In genomic region chrX:130995351-130995967, GRCh38 we compare ENCODE assay signal across 13 cellular contexts.
DNase-seq lines count a peak whose midpoint lies in the region; ATAC-seq and TF ChIP-seq lines count a peak whose summit lies in the region.
"Had no signal": no experiment of that assay in that cellular context is flagged by ENCODE, and none has a peak within 500 bp of the region (broad histone marks: within the 10 kb centered on the region; RNA-seq: fewer than 3 reads in every experiment).

No MANE protein-coding gene starts in this region.

- DNase-seq in left ventricle myocardium superior (no peak), left cardiac atrium (no peak), NCI-H69 (lab: John Stamatoyannopoulos, UW) (peak; percentile 7), gastrocnemius medialis (peak; percentile 60 to 72), SW 1271 (lab: John Stamatoyannopoulos, UW) (no peak)
- DNase-seq in activated T-helper 2 cell treated with anti-CD3 and anti-CD28 coated beads, Interferon-gamma antibody, Interleukin-2, Interleukin-4, amounts not matched to agents 10 μg/mL and 5 μg/mL and 100 μg/mL, durations not matched to agents 14 hours and 24 hours and 36 hours (ENCODE audit: low spot score): no peak
- DNase-seq: CD4-positive, alpha-beta T cell; DMS79 treated with DMSO at 0.1 percent for 48 hours; GF-D8 had no signal

- intact Hi-C loops in left ventricle myocardium superior (cut with micrococcal nuclease): no loop called here
- intact Hi-C loops in left cardiac atrium (cut with DNase I): no loop called here
- intact Hi-C loops in gastrocnemius medialis (cut with DNase I; ENCODE audit: low total_unique reads): loop anchor here (1.0 kb wide), 1 partner anchor 10 kb away; no protein-coding TSS in a partner anchor
- intact Hi-C loops in activated T-helper 2 cell treated with anti-CD3 and anti-CD28 coated beads, Interferon-gamma antibody, Interleukin-2, Interleukin-4, amounts not matched to agents 10 μg/mL and 5 μg/mL and 100 μg/mL, durations not matched to agents 14 hours and 24 hours and 36 hours (cut with micrococcal nuclease): no loop called here

- no peak for TF ChIP-seq CTCF in gastrocnemius medialis (IDR thresholded peaks at IDR 0.05 in 4 of 5, conservative IDR thresholded peaks at IDR 0.05 in 1 of 5)

- TF ChIP-seq POLR2A in gastrocnemius medialis (IDR thresholded peaks at IDR 0.05): no peak

- no peaks in the 10 kb centered on the region for H3K9me3 ChIP-seq in gastrocnemius medialis
- H3K9me3 ChIP-seq: HAP-1 had no signal

- H3K36me3 Mint-ChIP-seq in activated T-helper 2 cell treated with anti-CD3 and anti-CD28 coated beads, Interferon-gamma antibody, Interleukin-2, Interleukin-4, amounts not matched to agents 10 μg/mL and 5 μg/mL and 100 μg/mL, durations not matched to agents 14 hours and 24 hours and 36 hours (ENCODE audit: low read depth): no peaks in the 10 kb centered on the region

- no peaks in the 10 kb centered on the region for H3K9me3 Mint-ChIP-seq in activated T-helper 2 cell treated with anti-CD3 and anti-CD28 coated beads, Interferon-gamma antibody, Interleukin-2, Interleukin-4, amounts not matched to agents 10 μg/mL and 5 μg/mL and 100 μg/mL, durations not matched to agents 14 hours and 24 hours and 36 hours
- H3K9me3 Mint-ChIP-seq: CD4-positive, alpha-beta T cell had no signal

- H3K4me1 ChIP-seq in gastrocnemius medialis: peaks cover 0 to 13% of the 10 kb centered on the region in 2 donors

- no peak overlapping the region for H3K4me3 ChIP-seq in gastrocnemius medialis
- H3K4me3 ChIP-seq: GM23248, HAP-1 had no signal

- H3K4me1 Mint-ChIP-seq in activated T-helper 2 cell treated with anti-CD3 and anti-CD28 coated beads, Interferon-gamma antibody, Interleukin-2, Interleukin-4, amounts not matched to agents 10 μg/mL and 5 μg/mL and 100 μg/mL, durations not matched to agents 14 hours and 24 hours and 36 hours (ENCODE audit: low read depth): no peaks in the 10 kb centered on the region

- H3K27ac ChIP-seq in gastrocnemius medialis: peak overlapping the region; percentile 55 to 73 (median 66)
- H3K27ac ChIP-seq: C4-2B, GM23248, HL-60 had no signal

- peaks cover 0 to 3% (median 0%) of the 10 kb centered on the region in 3 donors for H3K27me3 ChIP-seq in gastrocnemius medialis

- no peak overlapping the region for H3K4me3 Mint-ChIP-seq in activated T-helper 2 cell treated with anti-CD3 and anti-CD28 coated beads, Interferon-gamma antibody, Interleukin-2, Interleukin-4, amounts not matched to agents 10 μg/mL and 5 μg/mL and 100 μg/mL, durations not matched to agents 14 hours and 24 hours and 36 hours (ENCODE audit: low read depth)
- H3K4me3 Mint-ChIP-seq: CD4-positive, alpha-beta T cell had no signal

- in situ Hi-C loops in gastrocnemius medialis (cut with MboI; ENCODE audit: low sequenced_read_pairs in 4 of 4): loop anchor here in 3 of 4 donors (25.0 kb wide), 1 partner anchor 642 kb away; no protein-coding TSS in a partner anchor

- ATAC-seq in left ventricle myocardium superior: peak; percentile 76
- ATAC-seq in left cardiac atrium: no peak
- ATAC-seq in gastrocnemius medialis: peak; percentile 96 to 97

- no peak overlapping the region for H3K27ac Mint-ChIP-seq in activated T-helper 2 cell treated with anti-CD3 and anti-CD28 coated beads, Interferon-gamma antibody, Interleukin-2, Interleukin-4, amounts not matched to agents 10 μg/mL and 5 μg/mL and 100 μg/mL, durations not matched to agents 14 hours and 24 hours and 36 hours
- H3K27ac Mint-ChIP-seq: CD4-positive, alpha-beta T cell had no signal

- H3K27me3 Mint-ChIP-seq in activated T-helper 2 cell treated with anti-CD3 and anti-CD28 coated beads, Interferon-gamma antibody, Interleukin-2, Interleukin-4, amounts not matched to agents 10 μg/mL and 5 μg/mL and 100 μg/mL, durations not matched to agents 14 hours and 24 hours and 36 hours (ENCODE audit: low read depth): peaks cover 1% of the 10 kb centered on the region

- H3K36me3 ChIP-seq in gastrocnemius medialis: no peaks in the 10 kb centered on the region
- H3K36me3 ChIP-seq: HAP-1 had no signal

Comparison
In these comparisons a context has a peak if more than half of its experiments do, and no peak if none do; other contexts are left out.
1. ATAC-seq: peak in left ventricle myocardium superior (single experiment) and gastrocnemius medialis (2 of 2); none in left cardiac atrium (0 of 2).
2. DNase-seq: peak in NCI-H69 (single experiment) and gastrocnemius medialis (2 of 2); none in left ventricle myocardium superior (single experiment), left cardiac atrium (single experiment), SW 1271 (0 of 2) and activated T-helper 2 cell treated with anti-CD3 and anti-CD28 coated beads, Interferon-gamma antibody, Interleukin-2, Interleukin-4, amounts not matched to agents 10 μg/mL and 5 μg/mL and 100 μg/mL, durations not matched to agents 14 hours and 24 hours and 36 hours (single experiment).